In the genomic region with DNA sequence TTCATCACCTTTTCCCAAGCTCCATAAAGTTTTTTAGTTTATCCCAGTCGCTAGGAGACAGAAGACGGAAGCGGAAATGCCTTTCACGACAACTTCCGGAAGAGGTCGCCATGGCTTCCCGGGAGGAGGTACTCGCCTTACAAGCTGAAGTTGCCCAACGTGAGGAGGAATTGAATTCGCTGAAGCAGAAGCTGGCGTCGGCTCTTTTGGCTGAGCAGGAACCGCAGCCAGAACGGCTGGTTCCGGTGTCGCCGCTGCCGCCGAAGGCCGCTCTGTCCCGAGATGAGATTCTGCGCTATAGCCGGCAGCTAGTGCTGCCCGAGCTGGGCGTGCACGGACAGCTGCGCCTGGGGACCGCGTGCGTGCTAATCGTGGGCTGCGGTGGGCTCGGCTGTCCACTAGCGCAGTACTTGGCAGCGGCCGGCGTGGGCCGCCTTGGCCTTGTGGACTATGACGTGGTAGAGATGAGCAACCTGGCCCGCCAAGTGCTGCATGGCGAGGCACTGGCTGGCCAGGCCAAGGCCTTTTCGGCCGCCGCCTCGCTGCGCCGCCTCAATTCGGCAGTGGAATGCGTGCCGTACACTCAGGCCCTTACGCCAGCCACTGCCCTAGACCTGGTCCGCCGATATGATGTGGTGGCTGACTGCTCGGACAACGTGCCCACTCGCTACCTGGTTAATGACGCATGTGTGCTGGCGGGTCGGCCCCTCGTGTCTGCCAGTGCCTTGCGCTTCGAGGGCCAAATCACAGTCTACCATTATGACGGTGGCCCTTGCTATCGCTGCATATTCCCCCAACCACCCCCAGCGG, we compare ENCODE assay signal across 8 cellular contexts. TPM values are rescaled to one million over a fixed set of nuclear protein-coding genes. Genes with fewer than 3 reads are reported as not detected.
DNase-seq lines count a peak whose midpoint lies in the region; ATAC-seq and TF ChIP-seq lines count a peak whose summit lies in the region.

A gene with protein sequence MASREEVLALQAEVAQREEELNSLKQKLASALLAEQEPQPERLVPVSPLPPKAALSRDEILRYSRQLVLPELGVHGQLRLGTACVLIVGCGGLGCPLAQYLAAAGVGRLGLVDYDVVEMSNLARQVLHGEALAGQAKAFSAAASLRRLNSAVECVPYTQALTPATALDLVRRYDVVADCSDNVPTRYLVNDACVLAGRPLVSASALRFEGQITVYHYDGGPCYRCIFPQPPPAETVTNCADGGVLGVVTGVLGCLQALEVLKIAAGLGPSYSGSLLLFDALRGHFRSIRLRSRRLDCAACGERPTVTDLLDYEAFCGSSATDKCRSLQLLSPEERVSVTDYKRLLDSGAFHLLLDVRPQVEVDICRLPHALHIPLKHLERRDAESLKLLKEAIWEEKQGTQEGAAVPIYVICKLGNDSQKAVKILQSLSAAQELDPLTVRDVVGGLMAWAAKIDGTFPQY (plus strand): TSS at position 86 of the 810 bp plus-strand sequence. CDS start 25 bp downstream, at position 111.

- H3K4me3 ChIP-seq in liver (ENCODE audit: low read depth in 1 of 3, low read length in 3 of 3): peak within 1 kb of the TSS; percentile 76 to 97 (median 97)

- H3K27me3 ChIP-seq in liver (ENCODE audit: control insufficient read depth in 4 of 4, insufficient read depth in 4 of 4, low read length in 3 of 4): no peaks in the 10 kb centered on the region

- peaks cover 0 to 3% (median 0%) of the 10 kb centered on the region in 4 donors for H3K9me3 ChIP-seq in liver (ENCODE audit: control insufficient read depth in 4 of 4, low read length in 3 of 4)

- TF ChIP-seq CTCF in liver (IDR thresholded peaks at IDR 0.05; ENCODE audit: low read depth, low read length, missing input control): no peak

- intact Hi-C loops in dendritic cell treated with granulocyte-macrophage colony-stimulating factor and Interleukin-4, amounts not matched to agents 40 ng/mL and 50 ng/mL, for 4 days (cut with micrococcal nuclease): loop anchor here (1.0 kb wide), 1 partner anchor 28 kb away; a partner anchor contains a TSS

- H3K4me1 ChIP-seq in liver (ENCODE audit: control insufficient read depth in 4 of 4, insufficient read depth in 4 of 4, low read length in 3 of 4): peaks cover 8 to 42% (median 30%) of the 10 kb centered on the region in 4 donors

- no peaks in the 10 kb centered on the region for H3K9me3 Mint-ChIP-seq in dendritic cell treated with granulocyte-macrophage colony-stimulating factor and Interleukin-4, amounts not matched to agents 40 ng/mL and 50 ng/mL, for 4 days

- no peak for TF ChIP-seq RAD21 in liver (IDR thresholded peaks at IDR 0.05)

- H3K9ac ChIP-seq in liver (ENCODE audit: low read depth in 1 of 2, low read length in 2 of 2): peak within 1 kb of the TSS; percentile 57 to 92

- H3K27ac Mint-ChIP-seq in dendritic cell treated with granulocyte-macrophage colony-stimulating factor and Interleukin-4, amounts not matched to agents 40 ng/mL and 50 ng/mL, for 4 days: peak within 1 kb of the TSS; percentile 95

- H3K27ac ChIP-seq in liver (ENCODE audit: low read depth in 1 of 2, low read length in 2 of 2): peak within 1 kb of the TSS; percentile 75 to 91

- peaks cover 29% of the 10 kb centered on the region for H3K4me1 Mint-ChIP-seq in dendritic cell treated with granulocyte-macrophage colony-stimulating factor and Interleukin-4, amounts not matched to agents 40 ng/mL and 50 ng/mL, for 4 days (ENCODE audit: low read depth)

- peaks cover 3 to 8% (median 6%) of the 10 kb centered on the region in 4 donors for H3K36me3 ChIP-seq in liver (ENCODE audit: control insufficient read depth in 4 of 4, insufficient read depth in 3 of 4, low read depth in 1 of 4, low read length in 3 of 4)

- DNase-seq in NCI-H748 (lab: John Stamatoyannopoulos, UW; ENCODE audit: unreplicated experiment): peak; percentile 88
- no peak for DNase-seq in NCI-H748 treated with DMSO at 0.1 percent for 48 hours (lab: John Stamatoyannopoulos, UW)
- peak; percentile 98 for DNase-seq in NCI-H2171 treated with DMSO at 0.1 percent for 48 hours (lab: John Stamatoyannopoulos, UW)
- DNase-seq in activated CD4-positive, alpha-beta T cell treated with anti-CD3 and anti-CD28 coated beads, Interleukin-2, amount 50 U/mL, for 4 hours: peak; percentile 71 to 76
- peak; percentile 57 to 77 for DNase-seq in stimulated activated CD4-positive, alpha-beta T cell treated with anti-CD3 and anti-CD28 coated beads, Interleukin-4, amount 100 ng/mL, for 4 hours

- WGBS in liver: 2% methylated on average over 65 of the region's 65 CpGs

- H3K36me3 Mint-ChIP-seq in dendritic cell treated with granulocyte-macrophage colony-stimulating factor and Interleukin-4, amounts not matched to agents 40 ng/mL and 50 ng/mL, for 4 days (ENCODE audit: low read depth): peaks cover 46% of the 10 kb centered on the region

- peak; percentile 84 for ATAC-seq in HG02870 (IDR thresholded peaks at IDR 0.05; ENCODE audit: unreplicated experiment)

- peak within 1 kb of the TSS; percentile 92 for H3K4me3 Mint-ChIP-seq in dendritic cell treated with granulocyte-macrophage colony-stimulating factor and Interleukin-4, amounts not matched to agents 40 ng/mL and 50 ng/mL, for 4 days

- no peaks in the 10 kb centered on the region for H3K27me3 Mint-ChIP-seq in dendritic cell treated with granulocyte-macrophage colony-stimulating factor and Interleukin-4, amounts not matched to agents 40 ng/mL and 50 ng/mL, for 4 days

TF ChIP-seq in liver, 16 proteins besides CTCF, POLR2A, EP300 and RAD21:
- TF ChIP-seq GABPA (IDR thresholded peaks at IDR 0.05 in 1 of 2, conservative IDR thresholded peaks at IDR 0.05 in 1 of 2): peak; percentile 98 to 99
- TF ChIP-seq JUND (IDR thresholded peaks at IDR 0.05): peak in 1 of 2 donors; percentile 22
- TF ChIP-seq EGR1 (IDR thresholded peaks at IDR 0.05; ENCODE audit: low read depth in 2 of 2): peak in 1 of 2 donors; percentile 37
- TF ChIP-seq TAF1 (conservative IDR thresholded peaks at IDR 0.05): no peak
- peak; percentile 10 for TF ChIP-seq NR2F2 (IDR thresholded peaks at IDR 0.05)
- TF ChIP-seq YY1 (IDR thresholded peaks at IDR 0.05): peak; percentile 95
- TF ChIP-seq, protein P1, sequence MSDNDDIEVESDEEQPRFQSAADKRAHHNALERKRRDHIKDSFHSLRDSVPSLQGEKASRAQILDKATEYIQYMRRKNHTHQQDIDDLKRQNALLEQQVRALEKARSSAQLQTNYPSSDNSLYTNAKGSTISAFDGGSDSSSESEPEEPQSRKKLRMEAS (IDR thresholded peaks at IDR 0.05): peak; percentile 62
- TF ChIP-seq HNF4A (conservative IDR thresholded peaks at IDR 0.05): no peak
- peak; percentile 1 for TF ChIP-seq FOXA1 (IDR thresholded peaks at IDR 0.05)
TF ChIP-seq in liver: peak in this region for 7.

RNA-seq across cellular contexts. Expression of the gene that starts here (rescaled TPM):
- total RNA-seq in liver: 1 to 10 TPM; 4.0 to 4.3 TPM
- 1 to 10 TPM; 1.7 to 2.4 TPM for polyA plus RNA-seq in liver
